2 cellular contexts compared by ENCODE assay signal in genomic region chr16:19817122-19817521, GRCh38.
TF ChIP-seq lines count a peak whose summit lies in the region.

No MANE protein-coding gene starts in this region.

TF ChIP-seq in A549, 52 proteins besides CTCF, POLR2A, EP300 and RAD21 (continued from another document):
- TF ChIP-seq ELK1 (IDR thresholded peaks at IDR 0.05; ENCODE audit: low read depth, low read length): no peak
- no peak for TF ChIP-seq EHMT2 (IDR thresholded peaks at IDR 0.05; ENCODE audit: low read depth)
- TF ChIP-seq KDM1A (IDR thresholded peaks at IDR 0.05; ENCODE audit: low read depth): no peak
- no peak for TF ChIP-seq HOXB5 (CRISPR knock-in tag; IDR thresholded peaks at IDR 0.05)
- no peak for TF ChIP-seq MAZ (IDR thresholded peaks at IDR 0.05; ENCODE audit: borderline replicate concordance, low read depth, low read length)
- TF ChIP-seq POLR2AphosphoS2 (conservative IDR thresholded peaks at IDR 0.05; ENCODE audit: low read length): no peak
- TF ChIP-seq USF2 (IDR thresholded peaks at IDR 0.05): no peak

TF ChIP-seq in IMR-90, 13 proteins besides CTCF, POLR2A, EP300 and RAD21 (continued from another document):
- no peak for TF ChIP-seq ELK1 (IDR thresholded peaks at IDR 0.05; ENCODE audit: borderline replicate concordance, low read depth, low read length)
- TF ChIP-seq MAFK (IDR thresholded peaks at IDR 0.05; ENCODE audit: low read depth, low read length): no peak
- TF ChIP-seq FOS (IDR thresholded peaks at IDR 0.05; ENCODE audit: low read depth, low read length): no peak
- no peak for TF ChIP-seq CEBPB (IDR thresholded peaks at IDR 0.05; ENCODE audit: low read depth, low read length)
- TF ChIP-seq RFX5 (IDR thresholded peaks at IDR 0.05; ENCODE audit: low read depth, low read length): no peak
- TF ChIP-seq MAZ (IDR thresholded peaks at IDR 0.05; ENCODE audit: borderline replicate concordance, low read depth, low read length): no peak
- TF ChIP-seq MXI1 (IDR thresholded peaks at IDR 0.05; ENCODE audit: borderline replicate concordance, low read depth, low read length): no peak
- TF ChIP-seq NFE2L2 (IDR thresholded peaks at IDR 0.05; ENCODE audit: low read depth, low read length): no peak
- TF ChIP-seq USF2 (IDR thresholded peaks at IDR 0.05; ENCODE audit: low read depth, low read length): no peak
- TF ChIP-seq RCOR1 (IDR thresholded peaks at IDR 0.05; ENCODE audit: insufficient replicate concordance, low read length): no peak
- TF ChIP-seq BHLHE40 (IDR thresholded peaks at IDR 0.05; ENCODE audit: low read depth, low read length): no peak
- TF ChIP-seq CHD1 (IDR thresholded peaks at IDR 0.05; ENCODE audit: low read depth, low read length): no peak
TF ChIP-seq in IMR-90: peak in this region for 0.
